7 cellular contexts compared by ENCODE assay signal in the genomic region with DNA sequence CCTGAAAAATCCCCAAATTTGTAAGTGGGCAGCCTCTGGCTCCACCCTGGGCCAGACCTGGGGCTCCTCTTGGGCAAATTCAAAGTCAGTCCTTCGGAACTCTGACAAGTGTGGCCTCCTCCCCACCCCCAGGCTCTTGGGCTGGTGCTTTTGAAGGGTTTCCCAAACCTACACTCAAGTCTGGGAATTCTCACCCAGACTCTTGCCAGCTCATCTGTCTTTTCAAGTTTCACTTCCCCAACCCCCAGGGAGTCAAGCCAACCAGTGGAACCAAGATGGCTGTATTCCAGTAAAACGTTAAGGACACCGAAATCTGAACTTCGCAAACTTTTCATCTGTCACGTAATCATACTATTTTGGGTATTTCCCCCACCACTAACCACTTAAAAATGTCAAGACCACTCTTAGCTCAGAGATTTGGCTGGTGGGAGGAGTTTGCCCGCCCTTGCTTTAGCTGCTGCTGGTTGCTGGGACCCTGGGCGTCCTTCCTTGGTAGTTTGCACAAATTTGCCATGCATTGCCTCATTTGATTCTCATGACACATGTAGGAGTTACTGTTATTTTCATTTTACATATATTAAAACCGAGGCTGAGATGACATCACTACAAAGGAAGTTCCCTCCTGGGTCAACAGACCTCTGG. TPM values are rescaled to one million over a fixed set of nuclear protein-coding genes. Genes with fewer than 3 reads are reported as not detected.
DNase-seq lines count a peak whose midpoint lies in the region; ATAC-seq and TF ChIP-seq lines count a peak whose summit lies in the region.

No MANE protein-coding gene starts in this region.

- no peaks in the 10 kb centered on the region for H3K9me3 ChIP-seq in SJSA1 (replicated peaks)

- no peak overlapping the region for H3K4me3 ChIP-seq in SJSA1
- H3K4me3 ChIP-seq in cardiac fibroblast (replicated peaks in 1 of 2; ENCODE audit: low read depth in 2 of 2, low read length in 2 of 2) = no peak overlapping the region

- H3K27ac ChIP-seq in SJSA1 = peak overlapping the region; percentile 77

- TF ChIP-seq CTCF in cardiac fibroblast (IDR thresholded peaks at IDR 0.05; ENCODE audit: low read depth, low read length) = no peak

- DNase-seq in SJSA1 (ENCODE audit: low read depth in 1 of 2, low spot score in 2 of 2) = peak; percentile 61 to 66
- DNase-seq in cardiac fibroblast (ENCODE audit: low read depth in 2 of 2) = peak; percentile 44 to 77
- DNase-seq in pons (ENCODE audit: low spot score) = peak; percentile 62
- no peak for DNase-seq in GDM1 (lab: John Stamatoyannopoulos, UW)
- DNase-seq in cerebellar nuclear complex (lab: John Stamatoyannopoulos, UW) = no peak

- peaks cover 31% of the 10 kb centered on the region for H3K4me1 ChIP-seq in SJSA1 (replicated peaks)

- H3K27me3 ChIP-seq in SJSA1 (replicated peaks) = no peaks in the 10 kb centered on the region

- peaks cover 56% of the 10 kb centered on the region for H3K36me3 ChIP-seq in SJSA1

- ATAC-seq in GM18873 (IDR thresholded peaks at IDR 0.05; ENCODE audit: low FRiP score, unreplicated experiment) (peak; percentile 47), HG02970 (IDR thresholded peaks at IDR 0.05; ENCODE audit: low FRiP score, unreplicated experiment) (peak; percentile 44)

RNA-seq across cellular contexts. Expression of a gene that starts 1.7 kb away (rescaled TPM):
- total RNA-seq in SJSA1 (2014; rRNA removed; shearing (Covaris generic)) = 0.11 TPM in 1 of 2 replicates, not detected in the other

RNA-seq across cellular contexts. Expression of a gene that starts 19.5 kb away (rescaled TPM):
- 35.5 and 64.8 TPM in 2 replicates for total RNA-seq in SJSA1 (2014; rRNA removed; shearing (Covaris generic))

Comparison
In these comparisons a context has a peak if more than half of its experiments do, and no peak if none do; other contexts are left out.
1. DNase-seq: peak in SJSA1 (2 of 2), cardiac fibroblast (2 of 2) and pons (single experiment); none in GDM1 (single experiment) and cerebellar nuclear complex (0 of 2).